In genomic region chr3:62095756-62096155, GRCh38 we compare ENCODE assay signal across 14 cellular contexts.
"Had no signal": no experiment of that assay in that cellular context is flagged by ENCODE, and none has a peak within 500 bp of the region (broad histone marks: within the 10 kb centered on the region; RNA-seq: fewer than 3 reads in every experiment).

No MANE protein-coding gene starts in this region.

- H3K4me1 ChIP-seq: colonic mucosa had no signal

- H3K27ac ChIP-seq: colonic mucosa had no signal

- ATAC-seq: activated naive CD4-positive, alpha-beta T cell treated with anti-CD3 and anti-CD28 coated beads, Interleukin-2, amount 50 U/mL, for 72 hours; left colon; stimulated activated naive CD8-positive, alpha-beta T cell treated with anti-CD3 and anti-CD28 coated beads, Interleukin-15, Interleukin-2, amounts not matched to agents 100 U/mL and 50 U/mL, for 24 hours had no signal

- H3K36me3 ChIP-seq: colonic mucosa had no signal

- H3K27me3 ChIP-seq: colonic mucosa had no signal

- H3K4me3 ChIP-seq: colonic mucosa had no signal

- DNase-seq: activated CD4-positive, alpha-beta T cell treated with anti-CD3 and anti-CD28 coated beads for 1 hour; activated CD4-positive, alpha-beta T cell treated with anti-CD3 and anti-CD28 coated beads, Interleukin-2, amount 50 U/mL, for 4 hours; activated gamma-delta T cell; amygdala; colonic mucosa; erythroblast; foreskin melanocyte; left colon; midbrain; stimulated activated naive CD8-positive, alpha-beta T cell treated with anti-CD3 and anti-CD28 coated beads, Interleukin-15, Interleukin-2, amounts not matched to agents 100 U/mL and 50 U/mL, for 24 hours; substantia nigra; T1000; trophoblast cell had no signal

- H3K9me3 ChIP-seq: colonic mucosa had no signal
